ENCODE assay signal across 19 cellular contexts in the genomic region with DNA sequence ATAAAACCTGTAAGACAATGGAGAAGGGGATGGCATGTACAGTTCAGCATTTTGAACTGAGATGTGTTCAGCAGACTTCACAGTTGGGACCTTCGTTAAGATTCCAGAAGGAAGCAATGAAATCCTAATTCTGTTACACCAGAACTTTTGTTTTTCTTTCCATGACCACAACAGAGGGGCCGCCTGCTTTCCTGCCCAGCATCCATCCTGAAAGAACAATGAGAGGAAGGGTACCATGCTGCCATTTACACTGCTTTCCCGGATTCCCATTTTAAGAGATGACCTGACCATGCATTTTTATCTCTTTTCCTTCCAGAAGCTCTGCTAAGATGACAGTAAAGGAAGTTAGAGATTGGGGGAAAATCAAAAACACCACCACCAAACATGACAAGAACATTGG.
DNase-seq lines count a peak whose midpoint lies in the region; ATAC-seq, FAIRE-seq and TF ChIP-seq lines count a peak whose summit lies in the region.
"Had no signal": no experiment of that assay in that cellular context is flagged by ENCODE, and none has a peak within 500 bp of the region (broad histone marks: within the 10 kb centered on the region; RNA-seq: fewer than 3 reads in every experiment).

No MANE protein-coding gene starts in this region.

- FAIRE-seq in GM12892 (lab: Jason Lieb, UNC) = peak; percentile 54
- FAIRE-seq: astrocyte, D721Med, G401.6, keratinocyte, urothelium cell line had no signal

- no peak overlapping the region for H2AFZ ChIP-seq in ACC112 (ENCODE audit: low read length, unreplicated experiment)

- H3K36me3 ChIP-seq in ACC112 (ENCODE audit: insufficient read depth, low read length) = no peaks in the 10 kb centered on the region
- H3K36me3 ChIP-seq: esophagus muscularis mucosa, ovary had no signal

- no peaks in the 10 kb centered on the region for H3K27me3 ChIP-seq in ACC112 (ENCODE audit: insufficient read depth, low read length)
- H3K27me3 ChIP-seq: esophagus muscularis mucosa, ovary had no signal

- peaks cover 76% of the 10 kb centered on the region for H3K4me1 ChIP-seq in ACC112 (ENCODE audit: control insufficient read depth, insufficient read depth, low read length, unreplicated experiment)

- peaks cover 54% of the 10 kb centered on the region for H3K79me2 ChIP-seq in ACC112 (ENCODE audit: control insufficient read depth, insufficient read depth, low read length, unreplicated experiment)

- H3K4me3 Mint-ChIP-seq in mesothelial cell of epicardium = no peak overlapping the region
- H3K4me3 Mint-ChIP-seq: activated CD4-positive, alpha-beta T cell treated with anti-CD3 and anti-CD28 coated beads, Interleukin-2, amount 10 ng/mL, durations not matched to agents 24 days and 14 days had no signal

- peaks cover 90% of the 10 kb centered on the region for H3K4me1 Mint-ChIP-seq in mesothelial cell of epicardium

- H3K27ac Mint-ChIP-seq in mesothelial cell of epicardium = peak overlapping the region; percentile 6
- H3K27ac Mint-ChIP-seq: activated CD4-positive, alpha-beta T cell treated with anti-CD3 and anti-CD28 coated beads, Interleukin-2, amount 10 ng/mL, durations not matched to agents 24 days and 14 days had no signal

- no peak for TF ChIP-seq CTCF in mesothelial cell of epicardium (IDR thresholded peaks at IDR 0.05; ENCODE audit: unreplicated experiment)

- DNase-seq in GM12892 (ENCODE audit: insufficient read length) = no peak
- no peak for DNase-seq in mesothelial cell of epicardium (ENCODE audit: low spot score in 2 of 2, unreplicated experiment in 2 of 2)
- DNase-seq in MV-4-11 (lab: John Stamatoyannopoulos, UW) = no peak
- no peak for DNase-seq in NCI-H1105 (lab: John Stamatoyannopoulos, UW)
- DNase-seq: activated CD4-positive, alpha-beta T cell treated with anti-CD3 and anti-CD28 coated beads, Interleukin-2, amount 10 ng/mL, durations not matched to agents 24 days and 14 days; NCI-H2081; NCI-H82; ovary had no signal

- H3K9me3 Mint-ChIP-seq in mesothelial cell of epicardium = no peaks in the 10 kb centered on the region
- H3K9me3 Mint-ChIP-seq: activated CD4-positive, alpha-beta T cell treated with anti-CD3 and anti-CD28 coated beads, Interleukin-2, amount 10 ng/mL, durations not matched to agents 24 days and 14 days had no signal

- ATAC-seq in GM18519 (IDR thresholded peaks at IDR 0.05; ENCODE audit: low FRiP score, unreplicated experiment) (no peak), HG03432 (IDR thresholded peaks at IDR 0.05; ENCODE audit: unreplicated experiment) (no peak)

- H3K36me3 Mint-ChIP-seq in mesothelial cell of epicardium = no peaks in the 10 kb centered on the region

- H3K27ac ChIP-seq in ACC112 (ENCODE audit: low read depth, low read length) = peak overlapping the region; percentile 91; the same call in 1 of the 2 replicates
- peak overlapping the region; percentile 62 for H3K27ac ChIP-seq in angular gyrus (ENCODE audit: low read depth, low read length)
- H3K27ac ChIP-seq: ovary had no signal

- H3K27me3 Mint-ChIP-seq in mesothelial cell of epicardium (ENCODE audit: low read depth) = no peaks in the 10 kb centered on the region
- H3K27me3 Mint-ChIP-seq: activated CD4-positive, alpha-beta T cell treated with anti-CD3 and anti-CD28 coated beads, Interleukin-2, amount 10 ng/mL, durations not matched to agents 24 days and 14 days had no signal

- no peak for TF ChIP-seq POLR2A in GM12892 (IDR thresholded peaks at IDR 0.05; ENCODE audit: low read depth, low read length)

- no peak overlapping the region for H3K4me3 ChIP-seq in ACC112 (ENCODE audit: low read depth, low read length)
- H3K4me3 ChIP-seq: coronary artery, esophagus muscularis mucosa, ovary had no signal
